8 cellular contexts compared by ENCODE assay signal in genomic region chr3:81823882-81824395, GRCh38.
A peak's percentile ranks its signal among the peaks of the same experiment; 100 is the strongest.
DNase-seq lines count a peak whose midpoint lies in the region; ATAC-seq and TF ChIP-seq lines count a peak whose summit lies in the region.

No MANE protein-coding gene starts in this region.

- intact Hi-C loops in psoas muscle (cut with DNase I): loop anchor here in 1 of 2 donors (5.0 kb wide), 1 partner anchor 62 kb away; the partner anchor contains the start of gene GBE1

- DNase-seq in DMS79 (lab: John Stamatoyannopoulos, UW): peak; percentile 79
- peak; percentile 6 for DNase-seq in UCSD-AML1 (lab: John Stamatoyannopoulos, UW; ENCODE audit: unreplicated experiment)
- DNase-seq in psoas muscle: no peak
- no peak for DNase-seq in omental fat pad (ENCODE audit: low spot score)
- DNase-seq in HT-29 (ENCODE audit: low spot score): no peak
- DNase-seq in SW 1271 (lab: John Stamatoyannopoulos, UW): no peak

- ATAC-seq in GM21423 (IDR thresholded peaks at IDR 0.05; ENCODE audit: unreplicated experiment) (peak; percentile 98), HG03571 (IDR thresholded peaks at IDR 0.05; ENCODE audit: unreplicated experiment) (peak; percentile 93), psoas muscle (peak; percentile 62 to 94 (median 87)), omental fat pad (ENCODE audit: low FRiP score) (no peak)

- H3K4me3 ChIP-seq in psoas muscle: peak overlapping the region; percentile 17

- no peaks in the 10 kb centered on the region for H3K36me3 ChIP-seq in psoas muscle (ENCODE audit: insufficient read depth in 1 of 2, low read depth in 1 of 2)

- no peak for TF ChIP-seq CTCF in psoas muscle (IDR thresholded peaks at IDR 0.05)
- TF ChIP-seq CTCF in omental fat pad (IDR thresholded peaks at IDR 0.05): no peak

- no peaks in the 10 kb centered on the region for H3K9me3 ChIP-seq in psoas muscle

- H3K4me1 ChIP-seq in psoas muscle: peaks cover 9% of the 10 kb centered on the region

- WGBS in psoas muscle, 3 donors: 6 to 14% (median 9%) methylated on average over 2 of the region's 2 CpGs

- no peaks in the 10 kb centered on the region for H3K27me3 ChIP-seq in psoas muscle (ENCODE audit: insufficient read depth in 3 of 3, low read length in 2 of 3)

- H3K27ac ChIP-seq in psoas muscle: peak overlapping the region; percentile 68

Comparison
In these comparisons a context has a peak if more than half of its experiments do, and no peak if none do; other contexts are left out.
1. DNase-seq: peak in DMS79 (single experiment) and UCSD-AML1 (single experiment); none in psoas muscle (0 of 2), omental fat pad (single experiment), HT-29 (single experiment) and SW 1271 (0 of 2).